Comparison of ENCODE assay signal across 25 cellular contexts in genomic region chr14:85188836-85189235, GRCh38.
"Had no signal": no experiment of that assay in that cellular context is flagged by ENCODE, and none has a peak within 500 bp of the region (broad histone marks: within the 10 kb centered on the region; RNA-seq: fewer than 3 reads in every experiment).

No MANE protein-coding gene starts in this region.

- H3K27ac ChIP-seq: left lung, lower lobe of right lung, ovary, right atrium auricular region, right lobe of liver, transverse colon, upper lobe of left lung, vagina had no signal

- ATAC-seq: left colon; left lung; lower lobe of right lung; mucosa of descending colon; naive thymus-derived CD4-positive, alpha-beta T cell; natural killer cell treated with Interleukin-12 subunit alpha and Interleukin-12 subunit beta and Interleukin-15 and Interleukin-18, amount 100 ng/mL, for 72 hours; right lobe of liver; stimulated activated memory B cell treated with anti-CD40 and anti-IgM and Interleukin-4, amounts not matched to agents 10 μg/mL and 1 μg/mL and 100 μg/mL, for 72 hours; stimulated activated naive CD8-positive, alpha-beta T cell treated with anti-CD3 and anti-CD28 coated beads, Interleukin-15, amount 100 ng/mL, for 72 hours had no signal

- H3K27me3 ChIP-seq: left lung, ovary, right atrium auricular region, right lobe of liver, transverse colon, upper lobe of left lung, vagina had no signal

- H3K4me3 ChIP-seq: left lung, lower lobe of right lung, mucosa of descending colon, ovary, right atrium auricular region, right lobe of liver, smooth muscle cell, transverse colon, upper lobe of left lung, vagina had no signal

- DNase-seq: hippocampal formation; kidney; left colon; left lung; lower lobe of right lung; mesenchymal stem cell; midbrain; mucosa of descending colon; naive thymus-derived CD4-positive, alpha-beta T cell; ovary; right lobe of liver; stimulated activated CD4-positive, alpha-beta T cell treated with anti-CD3 and anti-CD28 coated beads, Interleukin-1b, Interleukin-23, amount 100 ng/mL, for 48 hours; stimulated activated CD4-positive, alpha-beta T cell treated with anti-CD3 and anti-CD28 coated beads, Interleukin-2, amount 100 ng/mL, for 48 hours; stimulated activated CD4-positive, alpha-beta T cell treated with anti-CD3 and anti-CD28 coated beads, Interleukin-4, amount 100 ng/mL, for 4 hours; stimulated activated CD8-positive, alpha-beta memory T cell treated with anti-CD3 and anti-CD28 coated beads, Interleukin-4, amount 100 ng/mL, for 48 hours; stimulated activated naive CD4-positive, alpha-beta T cell treated with Interleukin-2 at 50 U/mL for 16 hours; stimulated activated naive CD8-positive, alpha-beta T cell treated with anti-CD3 and anti-CD28 coated beads, Interleukin-15, amount 100 ng/mL, for 72 hours; substantia nigra; transverse colon; upper lobe of left lung had no signal

- H3K4me1 ChIP-seq: left lung, lower lobe of right lung, right atrium auricular region, right lobe of liver, transverse colon, upper lobe of left lung, vagina had no signal

- H3K36me3 ChIP-seq: left lung, lower lobe of right lung, ovary, right atrium auricular region, right lobe of liver, transverse colon, upper lobe of left lung, vagina had no signal
